In the genomic region with DNA sequence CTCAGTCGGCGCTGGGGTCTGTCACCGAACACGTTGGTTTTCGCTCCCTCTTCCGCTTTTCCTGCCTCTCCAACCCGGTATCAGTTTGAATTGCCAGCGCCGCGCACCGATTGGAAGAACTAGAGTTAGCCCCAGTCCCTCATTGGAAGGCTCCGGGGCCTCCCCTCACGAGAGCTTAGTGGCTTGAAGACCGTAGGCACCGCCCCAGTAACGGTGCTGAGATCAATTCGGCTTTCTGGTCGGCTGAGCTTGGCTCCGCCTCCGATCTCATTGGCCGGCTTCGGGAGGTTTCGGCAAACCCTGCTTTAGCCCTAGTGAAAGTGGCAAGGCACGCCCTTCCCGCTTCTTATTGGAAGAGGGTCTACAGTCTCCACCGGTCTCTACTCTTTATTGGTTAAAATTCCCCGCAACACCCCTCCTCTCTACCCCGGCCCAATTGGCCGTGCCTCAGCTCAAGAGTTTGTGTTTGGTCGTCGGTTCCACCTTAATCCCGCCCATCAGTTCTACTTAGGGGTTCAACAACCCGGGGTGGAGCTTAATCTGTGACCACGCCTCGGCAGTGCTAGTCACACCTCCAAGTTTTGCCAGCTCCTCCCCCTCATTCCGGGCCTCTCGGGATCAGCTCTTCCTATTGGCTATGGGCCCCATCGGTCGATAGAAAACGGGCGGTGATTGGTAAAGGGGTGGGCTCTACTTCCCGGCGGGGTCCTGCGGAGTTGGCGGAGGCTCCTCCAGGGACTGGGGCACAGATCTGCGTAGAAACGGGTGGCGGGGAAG, we compare ENCODE assay signal across 8 cellular contexts. TPM values are rescaled to one million over a fixed set of nuclear protein-coding genes. Genes with fewer than 3 reads are reported as not detected.
DNase-seq lines count a peak whose midpoint lies in the region; ATAC-seq and TF ChIP-seq lines count a peak whose summit lies in the region.
"Not testable (repeated sequence)": the region's sequence is repeated elsewhere in the genome, so short reads cannot be mapped to it uniquely, and the experiment has no call there.

FAM72C (minus strand) TSS at position 63 of the 777 bp plus-strand sequence. CDS start 845 bp downstream, outside the sequence.

- not testable (repeated sequence) for H3K9me3 ChIP-seq in DND-41 (ENCODE audit: insufficient read depth, low read length, severe bottlenecking)

- not testable (repeated sequence) for H3K36me3 ChIP-seq in DND-41 (ENCODE audit: insufficient read depth, low read length)

- H3K9ac ChIP-seq in DND-41 (ENCODE audit: low read depth, low read length), result not testable (repeated sequence)

- H3K27ac Mint-ChIP-seq in activated CD4-positive, alpha-beta T cell treated with anti-CD3 and anti-CD28 coated beads for 36 hours, result not testable (repeated sequence)

- not testable (repeated sequence) for H2AFZ ChIP-seq in DND-41 (ENCODE audit: low read depth, low read length)

- not testable (repeated sequence) for DNase-seq in DND-41; activated CD4-positive, alpha-beta T cell treated with anti-CD3 and anti-CD28 coated beads for 36 hours; foreskin keratinocyte; omental fat pad (ENCODE audit: low spot score)

- H3K4me1 Mint-ChIP-seq in activated CD4-positive, alpha-beta T cell treated with anti-CD3 and anti-CD28 coated beads for 36 hours, result not testable (repeated sequence)

- not testable (repeated sequence) for H3K4me3 ChIP-seq in DND-41 (ENCODE audit: low read depth in 1 of 2, low read length in 2 of 2)

- H3K27ac ChIP-seq in DND-41 (ENCODE audit: low read length); foreskin keratinocyte: not testable (repeated sequence)

- H3K27me3 ChIP-seq in DND-41 (ENCODE audit: insufficient read depth, low read length, poor library complexity); foreskin keratinocyte: not testable (repeated sequence)

- TF ChIP-seq CTCF in DND-41 (IDR thresholded peaks at IDR 0.05; ENCODE audit: borderline replicate concordance, extremely low read depth, low read length, poor library complexity, severe bottlenecking); foreskin keratinocyte (conservative IDR thresholded peaks at IDR 0.05); omental fat pad (IDR thresholded peaks at IDR 0.05): not testable (repeated sequence)

- POLR2A ChIA-PET in activated CD4-positive, alpha-beta T cell treated with anti-CD3 and anti-CD28 coated beads for 36 hours (lab: Charles Lee), result not testable (repeated sequence)

- not testable (repeated sequence) for H3K79me2 ChIP-seq in DND-41 (ENCODE audit: insufficient read depth, low read length)

- not testable (repeated sequence) for H3K4me2 ChIP-seq in DND-41 (ENCODE audit: insufficient read depth, low read length)

- CTCF ChIA-PET in activated CD4-positive, alpha-beta T cell treated with anti-CD3 and anti-CD28 coated beads for 36 hours (lab: Charles Lee), result not testable (repeated sequence)

- H3K36me3 Mint-ChIP-seq in activated CD4-positive, alpha-beta T cell treated with anti-CD3 and anti-CD28 coated beads for 36 hours (ENCODE audit: low read depth), result not testable (repeated sequence)

- H4K20me1 ChIP-seq in DND-41 (ENCODE audit: insufficient read depth, low read length), result not testable (repeated sequence)

- intact Hi-C loops in activated CD4-positive, alpha-beta T cell treated with anti-CD3 and anti-CD28 coated beads for 36 hours (cut with DNase I, micrococcal nuclease), result not testable (repeated sequence)

- not testable (repeated sequence) for H3K4me3 Mint-ChIP-seq in activated CD4-positive, alpha-beta T cell treated with anti-CD3 and anti-CD28 coated beads for 36 hours

- H3K4me1 ChIP-seq in DND-41 (ENCODE audit: insufficient read depth, low read length); foreskin keratinocyte: not testable (repeated sequence)

- peak; percentile 82 for ATAC-seq in DND-41 (ENCODE audit: insufficient read depth, low read depth)
- peak; percentile 80 for ATAC-seq in GM19351 (IDR thresholded peaks at IDR 0.05; ENCODE audit: unreplicated experiment)
- ATAC-seq in GM21737 (IDR thresholded peaks at IDR 0.05; ENCODE audit: unreplicated experiment), result peak; percentile 82
- peak; percentile 84 for ATAC-seq in HG03025 (IDR thresholded peaks at IDR 0.05; ENCODE audit: low FRiP score, unreplicated experiment)
- ATAC-seq in HG03469 (IDR thresholded peaks at IDR 0.05; ENCODE audit: unreplicated experiment), result peak; percentile 81
- peak; percentile 85 for ATAC-seq in activated CD4-positive, alpha-beta T cell treated with anti-CD3 and anti-CD28 coated beads for 36 hours
- ATAC-seq in foreskin keratinocyte, result peak; percentile 85
- ATAC-seq in omental fat pad (ENCODE audit: low FRiP score), result peak; percentile 93

- not testable (repeated sequence) for H3K9me3 Mint-ChIP-seq in activated CD4-positive, alpha-beta T cell treated with anti-CD3 and anti-CD28 coated beads for 36 hours (ENCODE audit: low read depth)

- not testable (repeated sequence) for H3K27me3 Mint-ChIP-seq in activated CD4-positive, alpha-beta T cell treated with anti-CD3 and anti-CD28 coated beads for 36 hours

RNA-seq across cellular contexts. Expression of gene FAM72C, which starts in this region (rescaled TPM):
- total RNA-seq in activated CD4-positive, alpha-beta T cell treated with anti-CD3 and anti-CD28 coated beads for 36 hours, result 10 to 100 TPM; 15.3 to 25.5 TPM
- total RNA-seq in foreskin keratinocyte, result 2.9 and 6.2 TPM in 2 replicates
- 1.9 and 5.4 TPM in 2 replicates for polyA plus RNA-seq in foreskin keratinocyte
- total RNA-seq in omental fat pad, result under 1 TPM in 2 of 4 donors, not detected in 2; 0.24 to 0.47 TPM

Comparison
In these comparisons a context has a peak if more than half of its experiments do, and no peak if none do; other contexts are left out.
1. Peak in ATAC-seq in omental fat pad; RNA of the gene not detected or under 1 TPM.